ENCODE assay signal across 1 cellular context in the genomic region with DNA sequence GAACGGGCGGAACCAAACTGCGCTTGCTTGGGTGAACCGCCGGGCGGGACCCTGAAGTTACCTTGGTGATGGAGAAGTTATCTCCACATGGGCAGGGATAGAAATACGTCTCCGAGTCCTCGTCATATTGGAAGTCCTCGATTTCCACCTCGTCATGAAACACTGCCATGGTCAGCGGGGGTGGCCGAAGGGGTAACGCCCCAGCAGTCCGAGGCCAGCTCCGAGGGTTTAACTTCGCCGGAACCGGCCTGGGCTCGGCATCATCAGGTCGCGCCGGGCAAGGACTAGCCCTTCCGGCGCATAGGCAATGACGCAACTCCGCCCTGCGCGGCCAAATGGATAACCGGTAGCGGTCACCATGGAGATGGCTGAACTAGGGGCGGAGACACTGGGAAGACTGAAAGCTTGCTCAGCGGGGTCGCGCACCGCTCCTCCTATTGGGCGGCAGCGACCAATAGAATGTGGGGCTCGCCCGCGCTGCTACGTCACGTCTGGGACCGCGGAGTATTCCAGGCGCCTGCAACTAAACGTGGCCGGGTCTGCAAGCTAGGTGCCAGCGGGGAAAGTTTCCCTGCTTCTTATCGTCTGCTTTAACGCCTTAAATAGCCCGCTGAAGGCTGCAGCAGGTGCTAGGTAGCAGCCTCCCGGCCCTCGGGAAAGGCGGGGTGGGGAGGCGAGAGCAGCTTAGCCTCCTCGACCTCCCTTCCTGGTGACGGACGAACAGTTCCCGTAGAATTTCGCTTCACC.
TF ChIP-seq lines count a peak whose summit lies in the region.

Gene DPH3, minus strand, starts transcription at position 236 of the 747 bp plus-strand sequence. Its CDS starts 67 bp downstream, at position 169.
A gene with protein sequence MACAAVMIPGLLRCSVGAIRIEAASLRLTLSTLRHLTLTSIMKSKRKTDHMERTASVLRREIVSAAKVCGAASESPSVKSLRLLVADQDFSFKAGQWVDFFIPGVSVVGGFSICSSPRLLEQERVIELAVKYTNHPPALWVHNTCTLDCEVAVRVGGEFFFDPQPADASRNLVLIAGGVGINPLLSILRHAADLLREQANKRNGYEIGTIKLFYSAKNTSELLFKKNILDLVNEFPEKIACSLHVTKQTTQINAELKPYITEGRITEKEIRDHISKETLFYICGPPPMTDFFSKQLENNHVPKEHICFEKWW (plus strand): TSS at position 505 of the 747 bp plus-strand sequence. CDS start 5,741 bp downstream, outside the sequence.

TF ChIP-seq in HEK293, 187 proteins besides CTCF, POLR2A, EP300 and RAD21 (continued from another document):
- TF ChIP-seq, protein P1, sequence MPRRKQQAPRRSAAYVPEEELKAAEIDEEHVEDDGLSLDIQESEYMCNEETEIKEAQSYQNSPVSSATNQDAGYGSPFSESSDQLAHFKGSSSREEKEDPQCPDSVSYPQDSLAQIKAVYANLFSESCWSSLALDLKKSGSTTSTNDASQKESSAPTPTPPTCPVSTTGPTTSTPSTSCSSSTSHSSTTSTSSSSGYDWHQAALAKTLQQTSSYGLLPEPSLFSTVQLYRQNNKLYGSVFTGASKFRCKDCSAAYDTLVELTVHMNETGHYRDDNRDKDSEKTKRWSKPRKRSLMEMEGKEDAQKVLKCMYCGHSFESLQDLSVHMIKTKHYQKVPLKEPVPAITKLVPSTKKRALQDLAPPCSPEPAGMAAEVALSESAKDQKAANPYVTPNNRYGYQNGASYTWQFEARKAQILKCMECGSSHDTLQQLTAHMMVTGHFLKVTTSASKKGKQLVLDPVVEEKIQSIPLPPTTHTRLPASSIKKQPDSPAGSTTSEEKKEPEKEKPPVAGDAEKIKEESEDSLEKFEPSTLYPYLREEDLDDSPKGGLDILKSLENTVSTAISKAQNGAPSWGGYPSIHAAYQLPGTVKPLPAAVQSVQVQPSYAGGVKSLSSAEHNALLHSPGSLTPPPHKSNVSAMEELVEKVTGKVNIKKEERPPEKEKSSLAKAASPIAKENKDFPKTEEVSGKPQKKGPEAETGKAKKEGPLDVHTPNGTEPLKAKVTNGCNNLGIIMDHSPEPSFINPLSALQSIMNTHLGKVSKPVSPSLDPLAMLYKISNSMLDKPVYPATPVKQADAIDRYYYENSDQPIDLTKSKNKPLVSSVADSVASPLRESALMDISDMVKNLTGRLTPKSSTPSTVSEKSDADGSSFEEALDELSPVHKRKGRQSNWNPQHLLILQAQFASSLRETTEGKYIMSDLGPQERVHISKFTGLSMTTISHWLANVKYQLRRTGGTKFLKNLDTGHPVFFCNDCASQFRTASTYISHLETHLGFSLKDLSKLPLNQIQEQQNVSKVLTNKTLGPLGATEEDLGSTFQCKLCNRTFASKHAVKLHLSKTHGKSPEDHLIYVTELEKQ (tag by site-specific recombination; IDR thresholded peaks at IDR 0.05; ENCODE audit: borderline replicate concordance) = no peak
- TF ChIP-seq ZNF544 (tag by site-specific recombination; IDR thresholded peaks at IDR 0.05) = no peak
- no peak for TF ChIP-seq ZNF529 (tag by site-specific recombination; IDR thresholded peaks at IDR 0.05; ENCODE audit: insufficient replicate concordance)
- TF ChIP-seq SP2 (tag by site-specific recombination; IDR thresholded peaks at IDR 0.05) = peak; percentile 97
- no peak for TF ChIP-seq ZNF114 (tag by site-specific recombination; IDR thresholded peaks at IDR 0.05)
- TF ChIP-seq ZNF221 (tag by site-specific recombination; IDR thresholded peaks at IDR 0.05; ENCODE audit: borderline replicate concordance) = no peak
- peak; percentile 86 for TF ChIP-seq ZBTB17 (tag by site-specific recombination; IDR thresholded peaks at IDR 0.05)
- TF ChIP-seq, protein P2, sequence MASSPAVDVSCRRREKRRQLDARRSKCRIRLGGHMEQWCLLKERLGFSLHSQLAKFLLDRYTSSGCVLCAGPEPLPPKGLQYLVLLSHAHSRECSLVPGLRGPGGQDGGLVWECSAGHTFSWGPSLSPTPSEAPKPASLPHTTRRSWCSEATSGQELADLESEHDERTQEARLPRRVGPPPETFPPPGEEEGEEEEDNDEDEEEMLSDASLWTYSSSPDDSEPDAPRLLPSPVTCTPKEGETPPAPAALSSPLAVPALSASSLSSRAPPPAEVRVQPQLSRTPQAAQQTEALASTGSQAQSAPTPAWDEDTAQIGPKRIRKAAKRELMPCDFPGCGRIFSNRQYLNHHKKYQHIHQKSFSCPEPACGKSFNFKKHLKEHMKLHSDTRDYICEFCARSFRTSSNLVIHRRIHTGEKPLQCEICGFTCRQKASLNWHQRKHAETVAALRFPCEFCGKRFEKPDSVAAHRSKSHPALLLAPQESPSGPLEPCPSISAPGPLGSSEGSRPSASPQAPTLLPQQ (tag by site-specific recombination; IDR thresholded peaks at IDR 0.05) = no peak
- peak; percentile 67 for TF ChIP-seq ZNF843 (tag by site-specific recombination; IDR thresholded peaks at IDR 0.05)
- TF ChIP-seq GLI4 (tag by site-specific recombination; IDR thresholded peaks at IDR 0.05) = no peak
- no peak for TF ChIP-seq ZNF596 (tag by site-specific recombination; IDR thresholded peaks at IDR 0.05)
- TF ChIP-seq ZNF23 (tag by site-specific recombination; IDR thresholded peaks at IDR 0.05; ENCODE audit: borderline replicate concordance) = no peak
- TF ChIP-seq OVOL3 (tag by site-specific recombination; IDR thresholded peaks at IDR 0.05) = no peak
- no peak for TF ChIP-seq ZNF37A (tag by site-specific recombination; IDR thresholded peaks at IDR 0.05)
- TF ChIP-seq ZSCAN5A (tag by site-specific recombination; IDR thresholded peaks at IDR 0.05) = no peak
- TF ChIP-seq GFI1B (tag by site-specific recombination; IDR thresholded peaks at IDR 0.05) = no peak; the same call in 1 of the 2 replicates
- TF ChIP-seq KLF10 (tag by site-specific recombination; IDR thresholded peaks at IDR 0.05) = peak; percentile 100
- no peak for TF ChIP-seq ZNF169 (tag by site-specific recombination; IDR thresholded peaks at IDR 0.05)
